ENCODE assay signal across 8 cellular contexts in the genomic region with DNA sequence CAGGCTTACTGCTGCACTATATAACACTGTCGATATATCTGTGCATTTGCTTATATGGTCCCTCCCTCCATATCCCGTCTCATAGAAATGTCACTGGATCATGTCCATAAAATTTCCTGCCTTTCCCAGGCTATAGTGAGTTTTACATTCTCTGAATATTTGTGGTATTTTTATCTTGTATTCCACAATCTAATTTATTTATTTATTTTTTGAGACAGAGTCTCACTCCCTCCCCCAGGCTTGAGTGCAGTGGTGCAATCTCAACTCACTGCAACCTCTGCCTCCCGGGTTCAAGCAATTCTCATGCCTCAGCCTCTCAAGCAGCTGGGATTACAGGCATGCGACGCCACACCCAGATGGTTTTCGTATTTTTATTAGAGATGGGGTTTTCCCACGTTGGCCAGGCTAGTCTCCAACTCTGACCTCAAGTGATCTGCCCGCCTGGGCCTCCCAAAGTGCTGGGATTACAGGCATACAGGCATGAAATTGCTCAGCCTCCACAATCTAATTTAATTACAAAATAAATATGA. TPM values are rescaled to one million over a fixed set of nuclear protein-coding genes. Genes with fewer than 3 reads are reported as not detected.
DNase-seq lines count a peak whose midpoint lies in the region; TF ChIP-seq lines count a peak whose summit lies in the region.

No MANE protein-coding gene starts in this region.

- H3K27me3 ChIP-seq in right atrium auricular region (no peaks in the 10 kb centered on the region), subcutaneous abdominal adipose tissue (ENCODE audit: control insufficient read depth in 5 of 5, insufficient read depth in 4 of 5, low read length in 5 of 5) (no peaks in the 10 kb centered on the region)

- H3K27ac ChIP-seq in right atrium auricular region (peak overlapping the region; percentile 29 to 53), subcutaneous abdominal adipose tissue (ENCODE audit: low read depth, low read length) (peak overlapping the region; percentile 61)

- H3K9ac ChIP-seq in subcutaneous abdominal adipose tissue (ENCODE audit: low read length in 5 of 5), result peak overlapping the region in 4 of 5 donors; percentile 6 to 84 (median 46)

- TF ChIP-seq CTCF in right atrium auricular region (IDR thresholded peaks at IDR 0.05), result no peak

- H3K4me1 ChIP-seq in right atrium auricular region (peaks cover 0 to 25% of the 10 kb centered on the region in 2 donors), subcutaneous abdominal adipose tissue (ENCODE audit: control insufficient read depth in 5 of 5, insufficient read depth in 5 of 5, low read length in 5 of 5) (peaks cover 0 to 12% (median 8%) of the 10 kb centered on the region in 5 donors)

- DNase-seq in HEK293T (ENCODE audit: extremely low spot score) (peak; percentile 33), amniotic stem cell (lab: John Stamatoyannopoulos, UW) (peak; percentile 73), right atrium auricular region (ENCODE audit: low spot score) (peak; percentile 67), COR-L47 (lab: John Stamatoyannopoulos, UW) (no peak), KG1 (lab: John Stamatoyannopoulos, UW) (no peak), epidermal melanocyte (ENCODE audit: insufficient read length, low spot score) (no peak)
- DNase-seq in activated CD8-positive, alpha-beta memory T cell treated with anti-CD3 and anti-CD28 coated beads for 24 hours, result no peak

- CTCF ChIA-PET in HEK293T (lab: Yijun Ruan, JAX), result no interaction called here

- H3K9me3 ChIP-seq in right atrium auricular region (peaks cover 0 to 5% of the 10 kb centered on the region in 2 donors), subcutaneous abdominal adipose tissue (ENCODE audit: control insufficient read depth in 5 of 5, low read length in 5 of 5) (no peaks in the 10 kb centered on the region)

- POLR2A ChIA-PET in HEK293T (lab: Yijun Ruan, JAX), result interaction anchor here (0.7 to 5.0 kb wide), 5 partner anchors 11 to 61 kb away, joined by 3 to 28 read pairs (median 4); partner anchors contain the start of genes SKA2 and TRIM37

- H3K4me3 ChIP-seq in right atrium auricular region (peak overlapping the region in 1 of 2 donors; percentile 11), subcutaneous abdominal adipose tissue (ENCODE audit: low read depth in 1 of 5, low read length in 5 of 5) (peak overlapping the region in 1 of 5 donors; percentile 28)

- H3K36me3 ChIP-seq in right atrium auricular region (peaks cover 12% of the 10 kb centered on the region), subcutaneous abdominal adipose tissue (ENCODE audit: control insufficient read depth in 5 of 5, insufficient read depth in 5 of 5, low read length in 5 of 5) (peaks cover 5 to 9% (median 8%) of the 10 kb centered on the region in 5 donors)

TF ChIP-seq in HEK293T, 16 proteins besides CTCF, POLR2A, EP300 and RAD21:
- TF ChIP-seq CTBP1 (IDR thresholded peaks at IDR 0.05; ENCODE audit: borderline replicate concordance) (0 out of 2 replicates have a peak, but pooled peaks have one; percentile 17), SUZ12 (IDR thresholded peaks at IDR 0.05) (no peak), PKNOX1 (IDR thresholded peaks at IDR 0.05) (peak; percentile 49; the same call in 1 of the 2 replicates), LEF1 (IDR thresholded peaks at IDR 0.05; ENCODE audit: borderline replicate concordance) (no peak), FOXA1 (IDR thresholded peaks at IDR 0.05) (no peak)

RNA-seq across cellular contexts. Expression of gene TRIM37, which starts 12.9 kb away (rescaled TPM):
- 10 to 100 TPM; 12.9 to 20.5 TPM for total RNA-seq in right atrium auricular region

Comparison
In these comparisons a context has a peak if more than half of its experiments do, and no peak if none do; other contexts are left out.
1. DNase-seq: peak in HEK293T (single experiment), amniotic stem cell (single experiment) and right atrium auricular region (single experiment); none in COR-L47 (single experiment), KG1 (single experiment), epidermal melanocyte (single experiment) and activated CD8-positive, alpha-beta memory T cell treated with anti-CD3 and anti-CD28 coated beads for 24 hours (single experiment).